26 cellular contexts compared by ENCODE assay signal in the genomic region with DNA sequence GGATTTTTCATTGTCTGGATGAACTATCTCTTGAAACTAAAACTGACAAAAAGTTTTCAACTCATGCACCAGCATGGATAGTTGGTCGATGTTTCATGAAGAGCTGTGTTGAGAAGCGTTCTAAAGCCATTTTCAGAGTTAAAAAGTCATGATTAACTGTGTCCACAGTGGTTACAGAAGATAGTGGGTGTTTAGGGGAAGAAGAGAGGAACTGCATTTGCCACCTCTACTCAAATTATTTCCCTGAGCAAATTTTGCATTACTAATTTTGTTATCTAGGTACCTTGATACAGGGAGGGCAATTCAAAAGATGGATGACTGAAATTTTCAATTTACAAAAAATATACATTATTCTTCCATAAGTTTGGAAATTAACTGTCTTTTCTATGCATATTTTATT. TPM values are rescaled to one million over a fixed set of nuclear protein-coding genes. Genes with fewer than 3 reads are reported as not detected.
DNase-seq lines count a peak whose midpoint lies in the region; ATAC-seq, FAIRE-seq and TF ChIP-seq lines count a peak whose summit lies in the region.
"Had no signal": no experiment of that assay in that cellular context is flagged by ENCODE, and none has a peak within 500 bp of the region (broad histone marks: within the 10 kb centered on the region; RNA-seq: fewer than 3 reads in every experiment).

No MANE protein-coding gene starts in this region.

- peaks cover 52% of the 10 kb centered on the region for H3K36me3 Mint-ChIP-seq in activated T-cell treated with anti-CD3 and anti-CD28 coated beads, Interleukin-2, amount 50 U/mL, for 24 hours (ENCODE audit: low read depth)
- H3K36me3 Mint-ChIP-seq in activated CD4-positive, alpha-beta memory T cell treated with anti-CD3 and anti-CD28 coated beads, Interleukin-2, amount 10 ng/mL, durations not matched to agents 7 days and 5 days (ENCODE audit: low read depth), result peaks cover 43% of the 10 kb centered on the region
- peaks cover 4% of the 10 kb centered on the region for H3K36me3 Mint-ChIP-seq in memory B cell

- peaks cover 4% of the 10 kb centered on the region for H3K9me3 Mint-ChIP-seq in activated T-cell treated with anti-CD3 and anti-CD28 coated beads, Interleukin-2, amount 50 U/mL, for 24 hours
- peaks cover 6% of the 10 kb centered on the region for H3K9me3 Mint-ChIP-seq in activated CD4-positive, alpha-beta memory T cell treated with anti-CD3 and anti-CD28 coated beads, Interleukin-2, amount 10 ng/mL, durations not matched to agents 7 days and 5 days
- no peaks in the 10 kb centered on the region for H3K9me3 Mint-ChIP-seq in memory B cell

- peak overlapping the region; percentile 95 for H3K27ac Mint-ChIP-seq in activated T-cell treated with anti-CD3 and anti-CD28 coated beads, Interleukin-2, amount 50 U/mL, for 24 hours
- peak overlapping the region; percentile 65 for H3K27ac Mint-ChIP-seq in activated CD4-positive, alpha-beta memory T cell treated with anti-CD3 and anti-CD28 coated beads, Interleukin-2, amount 10 ng/mL, durations not matched to agents 7 days and 5 days
- peak overlapping the region; percentile 63 for H3K27ac Mint-ChIP-seq in memory B cell

- POLR2A ChIA-PET in activated CD4-positive, alpha-beta memory T cell treated with anti-CD3 and anti-CD28 coated beads, Interleukin-2, amount 10 ng/mL, durations not matched to agents 7 days and 5 days (lab: Charles Lee), result interaction anchor here (16.2 kb wide), 1 partner anchor 14 kb away, joined by 196 read pairs; a partner anchor contains a TSS

- no peak for TF ChIP-seq POLR2A in GM12891 (IDR thresholded peaks at IDR 0.05; ENCODE audit: low read depth, low read length)

- H3K4me3 Mint-ChIP-seq in activated T-cell treated with anti-CD3 and anti-CD28 coated beads, Interleukin-2, amount 50 U/mL, for 24 hours, result peak overlapping the region; percentile 56
- no peak overlapping the region for H3K4me3 Mint-ChIP-seq in activated CD4-positive, alpha-beta memory T cell treated with anti-CD3 and anti-CD28 coated beads, Interleukin-2, amount 10 ng/mL, durations not matched to agents 7 days and 5 days
- peak overlapping the region; percentile 54 for H3K4me3 Mint-ChIP-seq in memory B cell

- CTCF ChIA-PET in activated CD4-positive, alpha-beta memory T cell treated with anti-CD3 and anti-CD28 coated beads, Interleukin-2, amount 10 ng/mL, durations not matched to agents 7 days and 5 days (lab: Charles Lee), result no interaction called here

- no peak for DNase-seq in activated T-cell treated with anti-CD3 and anti-CD28 coated beads, Interleukin-2, amount 50 U/mL, for 24 hours
- DNase-seq in activated T-cell treated with anti-CD3 and anti-CD28 coated beads for 4 hours (no peak), GM12891 (ENCODE audit: insufficient read length, low spot score) (no peak), memory B cell (ENCODE audit: low spot score in 2 of 2) (no peak), cerebellar cortex (ENCODE audit: low spot score) (no peak), ecto neural progenitor cell (ENCODE audit: low spot score) (no peak)
- no peak for DNase-seq in activated CD4-positive, alpha-beta memory T cell treated with anti-CD3 and anti-CD28 coated beads, Interleukin-2, amount 10 ng/mL, durations not matched to agents 7 days and 5 days
- DNase-seq: ACHN; activated naive CD4-positive, alpha-beta T cell treated with Interleukin-2 at 50 U/mL for 16 hours; anterior cingulate cortex; Calu3; colonic mucosa; DMS79 treated with DMSO at 0.1 percent for 48 hours; left ventricle myocardium superior; NCI-H1092 treated with DMSO at 0.1 percent for 48 hours; NCI-H1930; NCI-H524 treated with DMSO at 0.1 percent for 48 hours; Peyer's patch; SHP77 treated with DMSO at 0.1 percent for 48 hours; stomach; SW 1271; thyroid gland had no signal

- H3K4me1 Mint-ChIP-seq in activated T-cell treated with anti-CD3 and anti-CD28 coated beads, Interleukin-2, amount 50 U/mL, for 24 hours (ENCODE audit: low read depth), result peaks cover 80% of the 10 kb centered on the region
- H3K4me1 Mint-ChIP-seq in activated CD4-positive, alpha-beta memory T cell treated with anti-CD3 and anti-CD28 coated beads, Interleukin-2, amount 10 ng/mL, durations not matched to agents 7 days and 5 days, result peaks cover 77% of the 10 kb centered on the region
- H3K4me1 Mint-ChIP-seq in memory B cell, result peaks cover 53% of the 10 kb centered on the region

- H3K27me3 Mint-ChIP-seq in activated T-cell treated with anti-CD3 and anti-CD28 coated beads, Interleukin-2, amount 50 U/mL, for 24 hours, result no peaks in the 10 kb centered on the region
- no peaks in the 10 kb centered on the region for H3K27me3 Mint-ChIP-seq in activated CD4-positive, alpha-beta memory T cell treated with anti-CD3 and anti-CD28 coated beads, Interleukin-2, amount 10 ng/mL, durations not matched to agents 7 days and 5 days
- H3K27me3 Mint-ChIP-seq in memory B cell, result no peaks in the 10 kb centered on the region

- peak; percentile 5 for ATAC-seq in memory B cell (ENCODE audit: low read depth)
- ATAC-seq: left ventricle myocardium superior had no signal

- FAIRE-seq in GM12891 (lab: Jason Lieb, UNC), result no peak
- FAIRE-seq: bronchial epithelial cell, GM18507, H54, keratinocyte had no signal

TF ChIP-seq in GM12891, 5 proteins besides CTCF, POLR2A, EP300 and RAD21:
- no peak for TF ChIP-seq TAF1 (IDR thresholded peaks at IDR 0.05; ENCODE audit: low read depth, low read length)
- TF ChIP-seq SPI1 (IDR thresholded peaks at IDR 0.05; ENCODE audit: low read depth, low read length), result peak; percentile 61
- no peak for TF ChIP-seq PAX5 (IDR thresholded peaks at IDR 0.05; ENCODE audit: insufficient read depth, low read length, severe bottlenecking)

RNA-seq across cellular contexts. Expression of a gene that starts 15.5 kb away (rescaled TPM):
- polyA plus RNA-seq in GM12891 (2012; ENCODE audit: low read depth, missing spikeins), result 61.8 TPM
- 10 to 100 TPM; 87.1 to 91.0 TPM for total RNA-seq in activated CD4-positive, alpha-beta memory T cell treated with anti-CD3 and anti-CD28 coated beads, Interleukin-2, amount 10 ng/mL, durations not matched to agents 7 days and 5 days
- polyA plus RNA-seq: keratinocyte had no signal
